10 cellular contexts compared by ENCODE assay signal in the genomic region with DNA sequence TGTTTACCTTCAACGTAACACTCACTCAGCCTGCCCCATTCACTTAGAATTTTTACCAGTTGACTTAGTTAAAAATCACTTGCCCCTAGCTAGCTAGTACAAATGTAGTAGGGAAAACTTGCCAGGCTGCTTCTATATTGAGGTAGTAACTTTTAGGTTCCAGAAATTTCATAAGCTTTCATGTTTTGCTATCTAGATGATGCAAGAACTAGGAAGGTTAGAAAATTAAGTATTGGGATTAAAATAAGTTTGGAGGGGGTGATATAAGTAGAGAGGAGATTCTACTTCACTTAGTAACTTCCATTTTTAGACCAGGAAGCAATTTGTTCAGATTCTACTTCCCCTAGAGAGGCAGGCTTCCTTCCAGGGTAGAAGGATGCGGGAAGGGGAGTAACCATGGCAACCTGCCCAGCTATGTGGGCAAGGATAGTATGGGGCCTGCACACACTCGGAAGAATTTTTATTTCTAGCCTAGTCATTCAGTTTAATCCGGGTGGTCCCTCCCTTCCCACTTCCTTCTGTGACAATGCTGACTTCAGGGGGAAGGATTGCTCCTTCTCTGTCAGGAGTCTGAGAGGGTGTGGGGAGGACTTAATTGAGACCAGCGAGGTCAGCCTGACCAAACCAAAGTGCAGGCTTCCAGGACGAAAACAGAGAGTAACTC. TPM values are rescaled to one million over a fixed set of nuclear protein-coding genes. Genes with fewer than 3 reads are reported as not detected.
DNase-seq lines count a peak whose midpoint lies in the region; TF ChIP-seq lines count a peak whose summit lies in the region.
"Had no signal": no experiment of that assay in that cellular context is flagged by ENCODE, and none has a peak within 500 bp of the region (broad histone marks: within the 10 kb centered on the region; RNA-seq: fewer than 3 reads in every experiment).

No MANE protein-coding gene starts in this region.

- DNase-seq in LHCN-M2 (ENCODE audit: low read depth) = peak; percentile 88
- peak; percentile 59 to 78 for DNase-seq in lung microvascular endothelial cell (ENCODE audit: low read depth in 2 of 2)
- DNase-seq in type B pancreatic cell (ENCODE audit: extremely low spot score, unreplicated experiment) = no peak
- DNase-seq in stimulated activated CD4-positive, alpha-beta T cell treated with anti-CD3 and anti-CD28 coated beads, Interleukin-2, amount 100 ng/mL, for 24 hours = no peak
- no peak for DNase-seq in putamen (ENCODE audit: low spot score)
- no peak for DNase-seq in DMS114 treated with DMSO at 0.1 percent for 48 hours (lab: John Stamatoyannopoulos, UW; ENCODE audit: unreplicated experiment)
- DNase-seq in iPS-NIHi7 (ENCODE audit: extremely low spot score) = no peak
- DNase-seq: NCI-H2029 had no signal

- peaks cover 49% of the 10 kb centered on the region for H3K4me1 Mint-ChIP-seq in type B pancreatic cell (ENCODE audit: unreplicated experiment)

- peaks cover 22% of the 10 kb centered on the region for H3K36me3 Mint-ChIP-seq in type B pancreatic cell
- H3K36me3 Mint-ChIP-seq: stimulated activated memory B cell treated with anti-CD40 and anti-IgM and Interleukin-4, amounts not matched to agents 10 μg/mL and 1 μg/mL and 100 μg/mL, for 72 hours had no signal

- H3K27me3 Mint-ChIP-seq in type B pancreatic cell = no peaks in the 10 kb centered on the region

- no peak overlapping the region for H3K27ac Mint-ChIP-seq in type B pancreatic cell
- H3K27ac Mint-ChIP-seq: stimulated activated memory B cell treated with anti-CD40 and anti-IgM and Interleukin-4, amounts not matched to agents 10 μg/mL and 1 μg/mL and 100 μg/mL, for 72 hours had no signal

- H3K27ac ChIP-seq in duodenal mucosa (ENCODE audit: low read depth, low read length) = peak overlapping the region; percentile 34

- peaks cover 0 to 6% of the 10 kb centered on the region in 2 donors for H3K27me3 ChIP-seq in duodenal mucosa (ENCODE audit: control insufficient read depth in 1 of 2, insufficient read depth in 2 of 2, low read length in 2 of 2)

- no peak for TF ChIP-seq CTCF in type B pancreatic cell (conservative IDR thresholded peaks at IDR 0.05)

- no peaks in the 10 kb centered on the region for H3K9me3 ChIP-seq in duodenal mucosa (ENCODE audit: control insufficient read depth in 1 of 2, low read length in 2 of 2)

- no peak overlapping the region for H3K4me3 ChIP-seq in duodenal mucosa (ENCODE audit: low read depth in 1 of 2, low read length in 2 of 2)

- H3K9ac ChIP-seq in duodenal mucosa (ENCODE audit: low read depth in 1 of 2, low read length in 2 of 2) = no peak overlapping the region

- H3K9me3 Mint-ChIP-seq in type B pancreatic cell = no peaks in the 10 kb centered on the region
- H3K9me3 Mint-ChIP-seq: stimulated activated memory B cell treated with anti-CD40 and anti-IgM and Interleukin-4, amounts not matched to agents 10 μg/mL and 1 μg/mL and 100 μg/mL, for 72 hours had no signal

- H3K4me3 Mint-ChIP-seq in type B pancreatic cell = peak overlapping the region; percentile 75
- H3K4me3 Mint-ChIP-seq: stimulated activated memory B cell treated with anti-CD40 and anti-IgM and Interleukin-4, amounts not matched to agents 10 μg/mL and 1 μg/mL and 100 μg/mL, for 72 hours had no signal

- H3K36me3 ChIP-seq in duodenal mucosa (ENCODE audit: control insufficient read depth in 1 of 2, insufficient read depth in 2 of 2, low read length in 2 of 2) = no peaks in the 10 kb centered on the region

- peaks cover 3 to 5% of the 10 kb centered on the region in 2 donors for H3K4me1 ChIP-seq in duodenal mucosa (ENCODE audit: control insufficient read depth in 1 of 2, insufficient read depth in 2 of 2, low read length in 2 of 2)

RNA-seq across cellular contexts. Expression of a gene that starts 4.2 kb away (rescaled TPM):
- total RNA-seq in LHCN-M2 (2014; rRNA removed) (25.0 and 39.7 TPM in 2 replicates), lung microvascular endothelial cell (78.8 and 94.8 TPM in 2 replicates), type B pancreatic cell (ENCODE audit: low replicate concordance) (24.2 and 91.6 TPM in 2 replicates)
- 92.8 TPM for polyA plus RNA-seq in LHCN-M2 (2012)

RNA-seq across cellular contexts. Expression of a gene that starts 56.3 kb away (rescaled TPM):
- total RNA-seq in LHCN-M2 (2014; rRNA removed) (not detected in 2 replicates), lung microvascular endothelial cell (under 0.01 TPM in 2 replicates), type B pancreatic cell (ENCODE audit: low replicate concordance) (not detected in 2 replicates)
- polyA plus RNA-seq in LHCN-M2 (2012) = 0.02 TPM

Comparison
In these comparisons a context has a peak if more than half of its experiments do, and no peak if none do; other contexts are left out.
1. DNase-seq: peak in LHCN-M2 (single experiment) and lung microvascular endothelial cell (2 of 2); none in type B pancreatic cell (single experiment), stimulated activated CD4-positive, alpha-beta T cell treated with anti-CD3 and anti-CD28 coated beads, Interleukin-2, amount 100 ng/mL, for 24 hours (0 of 2), putamen (single experiment), DMS114 treated with DMSO at 0.1 percent for 48 hours (single experiment) and iPS-NIHi7 (single experiment).